In the genomic region with DNA sequence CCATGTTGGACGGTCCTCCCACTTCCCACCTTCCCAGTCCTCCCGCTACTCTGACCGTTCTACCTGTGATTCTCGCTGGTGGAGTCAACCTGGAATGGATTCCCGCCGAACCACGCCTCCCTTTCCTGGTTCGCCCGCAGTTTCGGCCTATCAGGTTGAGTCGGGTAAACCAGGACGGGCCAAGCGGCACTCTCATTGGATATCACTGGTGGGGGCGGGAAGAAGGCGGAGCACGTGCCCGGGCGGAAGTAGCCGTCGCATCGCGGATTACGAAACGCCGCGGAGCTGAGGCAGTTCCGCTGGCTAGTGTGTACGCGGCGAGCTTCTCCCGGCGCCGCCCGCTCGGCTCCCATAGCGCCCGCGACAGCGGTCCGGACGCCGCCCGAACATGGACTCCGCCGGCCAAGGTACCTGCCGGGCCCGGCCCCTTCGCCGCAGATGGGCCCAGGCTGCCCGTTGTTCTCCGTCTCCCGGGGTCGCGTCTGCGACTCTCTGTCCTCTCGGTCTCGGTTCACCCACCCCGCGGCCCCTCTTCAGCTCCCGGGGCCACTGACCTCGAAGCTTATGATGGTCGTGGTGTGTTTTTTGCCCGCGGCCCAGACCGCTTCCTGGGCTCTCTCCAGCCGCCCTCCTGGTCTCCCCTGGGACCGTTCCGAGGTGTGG, we compare ENCODE assay signal across 8 cellular contexts. TPM values are rescaled to one million over a fixed set of nuclear protein-coding genes. Genes with fewer than 3 reads are reported as not detected.
A peak's percentile ranks its signal among the peaks of the same experiment; 100 is the strongest.
DNase-seq lines count a peak whose midpoint lies in the region; ATAC-seq and TF ChIP-seq lines count a peak whose summit lies in the region.

A gene (plus strand): TSS at position 293 of the 663 bp plus-strand sequence. CDS start 96 bp downstream, at position 389.

- peaks cover 47% of the 10 kb centered on the region for H3K79me2 ChIP-seq in smooth muscle cell (ENCODE audit: low read depth)

- H3K27me3 Mint-ChIP-seq in WTC11 (ENCODE audit: low read depth): no peaks in the 10 kb centered on the region

- peaks cover 32% of the 10 kb centered on the region for H4K20me1 ChIP-seq in smooth muscle cell (ENCODE audit: low read depth)

- CTCF ChIA-PET in AG04449 (lab: Yijun Ruan, JAX): interaction anchor here (0.6 to 5.1 kb wide), 20 partner anchors 9 to 330 kb away, joined by 3 to 47 read pairs (median 4); a partner anchor contains a TSS
- CTCF ChIA-PET in WTC11 (lab: Charles Lee): interaction anchor here (0.6 to 5.6 kb wide), 18 partner anchors 10 to 327 kb away, joined by 3 to 68 read pairs (median 6); a partner anchor contains a TSS

- no peaks in the 10 kb centered on the region for H3K27me3 ChIP-seq in smooth muscle cell (ENCODE audit: low read depth)

- H3K4me3 ChIP-seq in AG04449 (ENCODE audit: low read depth, low read length): peak within 1 kb of the TSS; percentile 96
- H3K4me3 ChIP-seq in cardiac fibroblast (replicated peaks in 1 of 2; ENCODE audit: low read depth in 2 of 2, low read length in 2 of 2): peak within 1 kb of the TSS; percentile 96 to 98
- peak within 1 kb of the TSS; percentile 83 for H3K4me3 ChIP-seq in smooth muscle cell

- peak within 1 kb of the TSS; percentile 84 for H3K9ac ChIP-seq in smooth muscle cell (ENCODE audit: low read depth)

- peak within 1 kb of the TSS; percentile 94 for H3K4me3 Mint-ChIP-seq in WTC11

- H3K9me3 Mint-ChIP-seq in WTC11: no peaks in the 10 kb centered on the region

- H3F3A ChIP-seq in smooth muscle cell (ENCODE audit: low read depth): no peaks in the 10 kb centered on the region

- H3K4me1 ChIP-seq in smooth muscle cell (ENCODE audit: low read depth): peaks cover 6% of the 10 kb centered on the region

- H3K27ac Mint-ChIP-seq in WTC11: peak within 1 kb of the TSS; percentile 87

- no peaks in the 10 kb centered on the region for H3K36me3 ChIP-seq in smooth muscle cell (ENCODE audit: low read depth)

- DNase-seq in AG04449 (ENCODE audit: low read depth, low spot score) (peak; percentile 77), NCI-H226 (peak; percentile 99), WTC11 (ENCODE audit: low spot score) (peak; percentile 99), cardiac fibroblast (ENCODE audit: low read depth in 2 of 2) (peak; percentile 98), iPS-NIHi7 (ENCODE audit: extremely low spot score) (peak; percentile 100), smooth muscle cell (lab: John Stamatoyannopoulos, UW; ENCODE audit: unreplicated experiment) (peak; percentile 85)

- H2AFZ ChIP-seq in smooth muscle cell (ENCODE audit: low read depth): peak within 1 kb of the TSS; percentile 84

- no peak for TF ChIP-seq CTCF in AG04449 (IDR thresholded peaks at IDR 0.05; ENCODE audit: insufficient read depth, low read length, missing control alignments)
- TF ChIP-seq CTCF in WTC11 (IDR thresholded peaks at IDR 0.05): no peak
- TF ChIP-seq CTCF in cardiac fibroblast (IDR thresholded peaks at IDR 0.05; ENCODE audit: low read depth, low read length): no peak
- TF ChIP-seq CTCF in smooth muscle cell (IDR thresholded peaks at IDR 0.05; ENCODE audit: borderline replicate concordance, insufficient read depth, poor library complexity, severe bottlenecking): no peak

- H3K36me3 Mint-ChIP-seq in WTC11: peaks cover 25% of the 10 kb centered on the region

- peak within 1 kb of the TSS; percentile 82 for H3K27ac ChIP-seq in smooth muscle cell (ENCODE audit: low read depth)

- ATAC-seq in GM18907 (IDR thresholded peaks at IDR 0.05; ENCODE audit: unreplicated experiment) (peak; percentile 69), HG03159 (IDR thresholded peaks at IDR 0.05; ENCODE audit: unreplicated experiment) (peak; percentile 67), WTC11 (peak; percentile 94)

- H3K4me2 ChIP-seq in smooth muscle cell: peak within 1 kb of the TSS; percentile 96

- H3K9me3 ChIP-seq in smooth muscle cell (replicated peaks; ENCODE audit: low read depth): no peaks in the 10 kb centered on the region

- WGBS in smooth muscle cell (ENCODE audit: low lambda C conversion rate): 1% methylated on average over 52 of the region's 68 CpGs

- POLR2A ChIA-PET in AG04449 (lab: Yijun Ruan, JAX) (interaction anchor here (0.6 to 1.9 kb wide), 30 partner anchors 8 to 363 kb away, joined by 3 to 16 read pairs (median 4); a partner anchor contains a TSS), WTC11 (lab: Charles Lee) (interaction anchor here (0.8 to 3.3 kb wide), 15 partner anchors 10 to 238 kb away, joined by 3 to 22 read pairs (median 4); a partner anchor contains a TSS)

- H3K4me1 Mint-ChIP-seq in WTC11: peaks cover 27% of the 10 kb centered on the region

TF ChIP-seq in WTC11, 78 proteins besides CTCF, POLR2A, EP300 and RAD21 (continues in another document):
- TF ChIP-seq, protein P1, sequence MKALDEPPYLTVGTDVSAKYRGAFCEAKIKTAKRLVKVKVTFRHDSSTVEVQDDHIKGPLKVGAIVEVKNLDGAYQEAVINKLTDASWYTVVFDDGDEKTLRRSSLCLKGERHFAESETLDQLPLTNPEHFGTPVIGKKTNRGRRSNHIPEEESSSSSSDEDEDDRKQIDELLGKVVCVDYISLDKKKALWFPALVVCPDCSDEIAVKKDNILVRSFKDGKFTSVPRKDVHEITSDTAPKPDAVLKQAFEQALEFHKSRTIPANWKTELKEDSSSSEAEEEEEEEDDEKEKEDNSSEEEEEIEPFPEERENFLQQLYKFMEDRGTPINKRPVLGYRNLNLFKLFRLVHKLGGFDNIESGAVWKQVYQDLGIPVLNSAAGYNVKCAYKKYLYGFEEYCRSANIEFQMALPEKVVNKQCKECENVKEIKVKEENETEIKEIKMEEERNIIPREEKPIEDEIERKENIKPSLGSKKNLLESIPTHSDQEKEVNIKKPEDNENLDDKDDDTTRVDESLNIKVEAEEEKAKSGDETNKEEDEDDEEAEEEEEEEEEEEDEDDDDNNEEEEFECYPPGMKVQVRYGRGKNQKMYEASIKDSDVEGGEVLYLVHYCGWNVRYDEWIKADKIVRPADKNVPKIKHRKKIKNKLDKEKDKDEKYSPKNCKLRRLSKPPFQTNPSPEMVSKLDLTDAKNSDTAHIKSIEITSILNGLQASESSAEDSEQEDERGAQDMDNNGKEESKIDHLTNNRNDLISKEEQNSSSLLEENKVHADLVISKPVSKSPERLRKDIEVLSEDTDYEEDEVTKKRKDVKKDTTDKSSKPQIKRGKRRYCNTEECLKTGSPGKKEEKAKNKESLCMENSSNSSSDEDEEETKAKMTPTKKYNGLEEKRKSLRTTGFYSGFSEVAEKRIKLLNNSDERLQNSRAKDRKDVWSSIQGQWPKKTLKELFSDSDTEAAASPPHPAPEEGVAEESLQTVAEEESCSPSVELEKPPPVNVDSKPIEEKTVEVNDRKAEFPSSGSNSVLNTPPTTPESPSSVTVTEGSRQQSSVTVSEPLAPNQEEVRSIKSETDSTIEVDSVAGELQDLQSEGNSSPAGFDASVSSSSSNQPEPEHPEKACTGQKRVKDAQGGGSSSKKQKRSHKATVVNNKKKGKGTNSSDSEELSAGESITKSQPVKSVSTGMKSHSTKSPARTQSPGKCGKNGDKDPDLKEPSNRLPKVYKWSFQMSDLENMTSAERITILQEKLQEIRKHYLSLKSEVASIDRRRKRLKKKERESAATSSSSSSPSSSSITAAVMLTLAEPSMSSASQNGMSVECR (CRISPR knock-in tag; IDR thresholded peaks at IDR 0.05; ENCODE audit: borderline replicate concordance): peak; percentile 59; the same call in 1 of the 2 replicates
- TF ChIP-seq ZBTB21 (CRISPR knock-in tag; IDR thresholded peaks at IDR 0.05; ENCODE audit: borderline replicate concordance): peak; percentile 53; the same call in 1 of the 2 replicates
- peak; percentile 17; the same call in 1 of the 2 replicates for TF ChIP-seq NFE2L1 (CRISPR knock-in tag; IDR thresholded peaks at IDR 0.05)
- TF ChIP-seq, protein P2, sequence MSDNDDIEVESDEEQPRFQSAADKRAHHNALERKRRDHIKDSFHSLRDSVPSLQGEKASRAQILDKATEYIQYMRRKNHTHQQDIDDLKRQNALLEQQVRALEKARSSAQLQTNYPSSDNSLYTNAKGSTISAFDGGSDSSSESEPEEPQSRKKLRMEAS (CRISPR knock-in tag; IDR thresholded peaks at IDR 0.05): peak; percentile 93
- TF ChIP-seq, protein P3, sequence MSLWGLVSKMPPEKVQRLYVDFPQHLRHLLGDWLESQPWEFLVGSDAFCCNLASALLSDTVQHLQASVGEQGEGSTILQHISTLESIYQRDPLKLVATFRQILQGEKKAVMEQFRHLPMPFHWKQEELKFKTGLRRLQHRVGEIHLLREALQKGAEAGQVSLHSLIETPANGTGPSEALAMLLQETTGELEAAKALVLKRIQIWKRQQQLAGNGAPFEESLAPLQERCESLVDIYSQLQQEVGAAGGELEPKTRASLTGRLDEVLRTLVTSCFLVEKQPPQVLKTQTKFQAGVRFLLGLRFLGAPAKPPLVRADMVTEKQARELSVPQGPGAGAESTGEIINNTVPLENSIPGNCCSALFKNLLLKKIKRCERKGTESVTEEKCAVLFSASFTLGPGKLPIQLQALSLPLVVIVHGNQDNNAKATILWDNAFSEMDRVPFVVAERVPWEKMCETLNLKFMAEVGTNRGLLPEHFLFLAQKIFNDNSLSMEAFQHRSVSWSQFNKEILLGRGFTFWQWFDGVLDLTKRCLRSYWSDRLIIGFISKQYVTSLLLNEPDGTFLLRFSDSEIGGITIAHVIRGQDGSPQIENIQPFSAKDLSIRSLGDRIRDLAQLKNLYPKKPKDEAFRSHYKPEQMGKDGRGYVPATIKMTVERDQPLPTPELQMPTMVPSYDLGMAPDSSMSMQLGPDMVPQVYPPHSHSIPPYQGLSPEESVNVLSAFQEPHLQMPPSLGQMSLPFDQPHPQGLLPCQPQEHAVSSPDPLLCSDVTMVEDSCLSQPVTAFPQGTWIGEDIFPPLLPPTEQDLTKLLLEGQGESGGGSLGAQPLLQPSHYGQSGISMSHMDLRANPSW (CRISPR knock-in tag; conservative IDR thresholded peaks at IDR 0.05; ENCODE audit: low read depth): no peak
- no peak for TF ChIP-seq ZNF138 (CRISPR knock-in tag; conservative IDR thresholded peaks at IDR 0.05)
- peak; percentile 49; the same call in 1 of the 2 replicates for TF ChIP-seq FOXP1 (CRISPR knock-in tag; IDR thresholded peaks at IDR 0.05; ENCODE audit: borderline replicate concordance)

RNA-seq across cellular contexts. Expression of the gene that starts here (rescaled TPM):
- total RNA-seq in WTC11 (2021): 80.8 to 87.2 TPM (median 85.6 TPM) in 3 replicates
- 74.0 and 74.4 TPM in 2 replicates for total RNA-seq in smooth muscle cell
- 93.8 and 94.8 TPM in 2 replicates for polyA plus RNA-seq in smooth muscle cell

Comparison
In these comparisons a context has a peak if more than half of its experiments do, and no peak if none do; other contexts are left out.
1. Peak in every context shown above with its lines: DNase-seq, ATAC-seq, H3K4me3 ChIP-seq and H3K27ac ChIP-seq.